In the genomic region with DNA sequence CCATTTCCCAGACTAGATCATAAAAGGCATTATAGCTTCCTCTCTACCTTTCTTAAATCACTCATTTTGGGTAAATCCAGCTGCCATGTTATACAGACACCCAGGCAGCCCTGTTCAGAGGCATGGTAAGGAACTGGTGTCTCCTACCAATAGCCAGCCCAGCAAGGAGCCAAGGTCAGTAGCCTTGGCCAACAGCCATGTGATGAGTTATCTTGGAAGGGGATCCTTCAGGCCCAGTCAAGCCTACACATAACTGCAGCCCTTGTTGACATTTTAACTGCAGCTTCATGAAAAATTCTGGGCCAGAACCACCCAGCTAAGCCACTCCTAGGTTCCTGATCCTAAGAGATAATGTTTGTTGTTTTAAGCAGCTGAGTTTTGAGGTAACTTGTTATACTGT, we compare ENCODE assay signal across 15 cellular contexts. TPM values are rescaled to one million over a fixed set of nuclear protein-coding genes. Genes with fewer than 3 reads are reported as not detected.
A peak's percentile ranks its signal among the peaks of the same experiment; 100 is the strongest.
DNase-seq lines count a peak whose midpoint lies in the region; ATAC-seq and TF ChIP-seq lines count a peak whose summit lies in the region.
"Had no signal": no experiment of that assay in that cellular context is flagged by ENCODE, and none has a peak within 500 bp of the region (broad histone marks: within the 10 kb centered on the region; RNA-seq: fewer than 3 reads in every experiment).

No MANE protein-coding gene starts in this region.

- CTCF ChIA-PET in mammary epithelial cell (lab: Charles Lee; ENCODE audit: low non-redundant PET) (no interaction called here), T-cell (lab: Charles Lee) (interaction anchor here (0.6 to 1.1 kb wide), 6 partner anchors 84 to 1630 kb away, joined by 3 to 6 read pairs (median 4); no protein-coding TSS in a partner anchor)

- no peaks in the 10 kb centered on the region for H3K36me3 Mint-ChIP-seq in T-cell
- H3K36me3 Mint-ChIP-seq: CD4-positive, CD25-positive, alpha-beta regulatory T cell had no signal

- DNase-seq in GM03348 (ENCODE audit: low spot score) (peak; percentile 27), mammary epithelial cell (peak; percentile 71), myocyte (ENCODE audit: low read depth) (peak; percentile 60), T-cell (no peak), BE2C (no peak), NCI-H128 (lab: John Stamatoyannopoulos, UW; ENCODE audit: unreplicated experiment) (no peak), GM20000 (ENCODE audit: low spot score) (no peak)
- DNase-seq: activated B cell treated with CpG ODN at 0.5 μM for 24 hours; activated naive CD4-positive, alpha-beta T cell treated with anti-CD3 and anti-CD28 coated beads, Interleukin-2, amount 50 U/mL, for 16 hours; CD4-positive, CD25-positive, alpha-beta regulatory T cell; cerebellar nuclear complex; NCI-H2171 treated with DMSO at 0.1 percent for 48 hours; nephron progenitor cell; stimulated activated CD4-positive, alpha-beta T cell treated with anti-CD3 and anti-CD28 coated beads, Interleukin-2, amount 100 ng/mL, for 48 hours had no signal

- H3K79me2 ChIP-seq in Loucy (ENCODE audit: insufficient read depth, low read length), result no peaks in the 10 kb centered on the region
- no peaks in the 10 kb centered on the region for H3K79me2 ChIP-seq in mammary epithelial cell (ENCODE audit: insufficient read depth, low read length)

- no peaks in the 10 kb centered on the region for H3F3A ChIP-seq in Loucy (ENCODE audit: low read depth)

- H3K36me3 ChIP-seq in Loucy (ENCODE audit: insufficient read depth, low read length) (no peaks in the 10 kb centered on the region), mammary epithelial cell (ENCODE audit: insufficient read depth, low read length) (no peaks in the 10 kb centered on the region), BE2C (no peaks in the 10 kb centered on the region)

- H3K9me3 ChIP-seq in Loucy (ENCODE audit: insufficient read depth, low read depth, low read length), result no peaks in the 10 kb centered on the region
- no peaks in the 10 kb centered on the region for H3K9me3 ChIP-seq in mammary epithelial cell (replicated peaks; ENCODE audit: insufficient read depth, low read length)
- no peaks in the 10 kb centered on the region for H3K9me3 ChIP-seq in BE2C

- BruUV-seq in mammary epithelial cell (replicated peaks; lab: Mats Ljungman, UMichigan), result no TSS peak

- intact Hi-C loops in mammary epithelial cell (cut with micrococcal nuclease), result no loop called here

- H3K9me3 Mint-ChIP-seq in T-cell, result no peaks in the 10 kb centered on the region
- H3K9me3 Mint-ChIP-seq: activated B cell treated with CpG ODN at 0.5 μM for 24 hours; CD4-positive, CD25-positive, alpha-beta regulatory T cell; nephron progenitor cell had no signal

- ATAC-seq in T-cell (replicated peaks in 1 of 4), result no peak

- H3K27me3 Mint-ChIP-seq in T-cell, result no peaks in the 10 kb centered on the region

- H3K4me3 ChIP-seq in Loucy (ENCODE audit: low read length, poor library complexity, severe bottlenecking) (no peak overlapping the region), mammary epithelial cell (replicated peaks in 1 of 3; ENCODE audit: insufficient read depth in 1 of 3, low read depth in 2 of 3, low read length in 3 of 3) (no peak overlapping the region), BE2C (ENCODE audit: low read depth, low read length) (no peak overlapping the region)

- H4K20me1 ChIP-seq in Loucy (ENCODE audit: insufficient read depth, low read length, poor library complexity, severe bottlenecking) (no peaks in the 10 kb centered on the region), mammary epithelial cell (ENCODE audit: insufficient read depth, low read length) (no peaks in the 10 kb centered on the region)

- H3K27ac ChIP-seq in mammary epithelial cell (ENCODE audit: insufficient read depth, low read depth, low read length), result no peak overlapping the region

- in situ Hi-C loops in mammary epithelial cell (cut with MboI; ENCODE audit: low sequenced_read_pairs in 2 of 2), result loop anchor here (10.0 kb wide), 1 partner anchor 214 kb away; no protein-coding TSS in a partner anchor

- H3K4me1 ChIP-seq in Loucy (ENCODE audit: insufficient read depth, low read length, poor library complexity, severe bottlenecking) (no peaks in the 10 kb centered on the region), mammary epithelial cell (ENCODE audit: insufficient read depth, low read length) (peaks cover 8% of the 10 kb centered on the region), BE2C (no peaks in the 10 kb centered on the region)

- H3K9ac ChIP-seq in Loucy (ENCODE audit: low read depth, low read length, poor library complexity, severe bottlenecking) (no peak overlapping the region), mammary epithelial cell (ENCODE audit: insufficient read depth, low read length) (no peak overlapping the region)

- H3K27me3 ChIP-seq in Loucy (ENCODE audit: insufficient read depth, low read length, poor library complexity, severe bottlenecking), result no peaks in the 10 kb centered on the region
- no peaks in the 10 kb centered on the region for H3K27me3 ChIP-seq in mammary epithelial cell (ENCODE audit: insufficient read depth, low read length)
- H3K27me3 ChIP-seq in BE2C, result no peaks in the 10 kb centered on the region

- no peak overlapping the region for H3K4me2 ChIP-seq in Loucy (ENCODE audit: low read depth, low read length, poor library complexity, severe bottlenecking)
- H3K4me2 ChIP-seq in mammary epithelial cell (ENCODE audit: insufficient read depth, low read depth, low read length), result no peak overlapping the region

- POLR2A ChIA-PET in T-cell (lab: Charles Lee), result interaction anchor here in 1 of 2 donors (0.6 kb wide), 1 partner anchor 211 kb away, joined by 5 read pairs; no protein-coding TSS in a partner anchor

- H2AFZ ChIP-seq in Loucy (ENCODE audit: low read length) (peak overlapping the region; percentile 63), mammary epithelial cell (ENCODE audit: low read depth, low read length) (peak overlapping the region; percentile 22)

- TF ChIP-seq CTCF in Loucy (conservative IDR thresholded peaks at IDR 0.05; ENCODE audit: low read length) (no peak), mammary epithelial cell (conservative IDR thresholded peaks at IDR 0.05 in 1 of 2, IDR thresholded peaks at IDR 0.05 in 1 of 2; ENCODE audit: extremely low read depth in 1 of 2, insufficient read depth in 1 of 2, low read depth in 1 of 2, low read length in 2 of 2) (no peak), BE2C (IDR thresholded peaks at IDR 0.05; ENCODE audit: low read depth, low read length) (no peak), GM20000 (IDR thresholded peaks at IDR 0.05; ENCODE audit: extremely low read depth, missing control alignments) (no peak)

- no peak overlapping the region for H3K4me3 Mint-ChIP-seq in T-cell
- H3K4me3 Mint-ChIP-seq: activated B cell treated with CpG ODN at 0.5 μM for 24 hours; CD4-positive, CD25-positive, alpha-beta regulatory T cell; nephron progenitor cell had no signal

- no peaks in the 10 kb centered on the region for H3K9me2 ChIP-seq in Loucy (replicated peaks; ENCODE audit: low read depth, low read length)

- H3K4me1 Mint-ChIP-seq in T-cell, result peaks cover 0 to 1% (median 0%) of the 10 kb centered on the region in 3 donors
- H3K4me1 Mint-ChIP-seq: activated B cell treated with CpG ODN at 0.5 μM for 24 hours, nephron progenitor cell had no signal

- H3K27ac Mint-ChIP-seq in T-cell, result no peak overlapping the region
- H3K27ac Mint-ChIP-seq: activated B cell treated with CpG ODN at 0.5 μM for 24 hours; CD4-positive, CD25-positive, alpha-beta regulatory T cell; nephron progenitor cell had no signal

- dilution Hi-C loops in mammary epithelial cell (cut with HindIII; ENCODE audit: low sequenced_read_pairs), result no loop called here

RNA-seq across cellular contexts. Expression of gene ZMAT3, which starts 29.0 kb away (rescaled TPM):
- 10 to 100 TPM; 31.3 to 56.2 TPM for total RNA-seq in mammary epithelial cell
- polyA plus RNA-seq in mammary epithelial cell, result 24.4 TPM
- polyA minus RNA-seq in mammary epithelial cell, result 64.2 TPM
- total RNA-seq in myocyte, result 57.7 and 86.1 TPM in 2 replicates
- polyA plus RNA-seq in myocyte (2012), result 51.7 TPM
- 10 to 100 TPM; 17.6 to 24.2 (median 19.6) TPM for total RNA-seq in T-cell
- 3.1 TPM for polyA plus RNA-seq in BE2C (2012; ENCODE audit: insufficient read depth, insufficient read length, low read depth)

RNA-seq across cellular contexts. Expression of gene PIK3CA, which starts 47.5 kb away (rescaled TPM):
- total RNA-seq in mammary epithelial cell (10 to 100 TPM; 20.0 to 24.7 TPM), myocyte (18.5 and 21.3 TPM in 2 replicates), T-cell (10 to 100 TPM; 33.8 to 43.5 (median 34.8) TPM)
- 6.4 TPM for polyA plus RNA-seq in mammary epithelial cell
- polyA minus RNA-seq in mammary epithelial cell, result 24.8 TPM
- polyA plus RNA-seq in myocyte (2012), result 9.2 TPM
- 5.1 TPM for polyA plus RNA-seq in BE2C (2012; ENCODE audit: insufficient read depth, insufficient read length, low read depth)

Comparison
In these comparisons a context has a peak if more than half of its experiments do, and no peak if none do; other contexts are left out.
1. DNase-seq: peak in GM03348 (single experiment), mammary epithelial cell (single experiment) and myocyte (single experiment); none in T-cell (0 of 34), BE2C (single experiment), NCI-H128 (single experiment) and GM20000 (single experiment).